Comparison of ENCODE assay signal across 1 cellular context in the genomic region with DNA sequence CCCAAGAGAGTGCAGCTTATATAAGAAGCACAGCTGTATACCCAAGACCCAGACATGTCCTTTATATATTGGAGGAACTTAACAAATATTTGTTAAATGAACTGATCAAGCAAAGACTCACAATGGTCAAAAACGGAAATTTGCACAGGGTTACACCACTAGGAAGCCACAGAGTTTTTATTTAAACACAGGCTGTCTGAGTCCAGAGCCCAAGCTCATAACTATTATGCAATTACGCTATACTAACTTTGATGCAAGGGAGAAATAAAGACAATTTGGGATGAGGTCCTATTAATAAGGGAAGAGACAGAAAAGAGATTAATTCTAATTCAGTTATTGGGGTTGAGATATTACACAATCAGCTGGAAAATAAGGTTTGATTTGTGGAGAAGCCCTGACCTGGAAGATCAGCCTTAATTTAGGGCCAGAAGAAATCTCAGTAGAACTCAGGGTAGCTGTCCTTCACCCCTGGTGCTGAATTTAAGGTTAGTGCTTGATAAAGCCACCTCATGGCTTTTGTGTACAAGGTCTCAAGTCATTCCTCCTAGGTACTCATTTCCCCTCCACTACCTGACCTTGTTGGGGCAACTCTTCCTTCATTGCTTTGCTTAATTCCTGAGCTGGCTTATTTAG.
TF ChIP-seq lines count a peak whose summit lies in the region.

No MANE protein-coding gene starts in this region.

TF ChIP-seq in HepG2, 621 proteins besides CTCF, POLR2A, EP300 and RAD21 (continued from another document and continues in another):
- TF ChIP-seq, protein P1, sequence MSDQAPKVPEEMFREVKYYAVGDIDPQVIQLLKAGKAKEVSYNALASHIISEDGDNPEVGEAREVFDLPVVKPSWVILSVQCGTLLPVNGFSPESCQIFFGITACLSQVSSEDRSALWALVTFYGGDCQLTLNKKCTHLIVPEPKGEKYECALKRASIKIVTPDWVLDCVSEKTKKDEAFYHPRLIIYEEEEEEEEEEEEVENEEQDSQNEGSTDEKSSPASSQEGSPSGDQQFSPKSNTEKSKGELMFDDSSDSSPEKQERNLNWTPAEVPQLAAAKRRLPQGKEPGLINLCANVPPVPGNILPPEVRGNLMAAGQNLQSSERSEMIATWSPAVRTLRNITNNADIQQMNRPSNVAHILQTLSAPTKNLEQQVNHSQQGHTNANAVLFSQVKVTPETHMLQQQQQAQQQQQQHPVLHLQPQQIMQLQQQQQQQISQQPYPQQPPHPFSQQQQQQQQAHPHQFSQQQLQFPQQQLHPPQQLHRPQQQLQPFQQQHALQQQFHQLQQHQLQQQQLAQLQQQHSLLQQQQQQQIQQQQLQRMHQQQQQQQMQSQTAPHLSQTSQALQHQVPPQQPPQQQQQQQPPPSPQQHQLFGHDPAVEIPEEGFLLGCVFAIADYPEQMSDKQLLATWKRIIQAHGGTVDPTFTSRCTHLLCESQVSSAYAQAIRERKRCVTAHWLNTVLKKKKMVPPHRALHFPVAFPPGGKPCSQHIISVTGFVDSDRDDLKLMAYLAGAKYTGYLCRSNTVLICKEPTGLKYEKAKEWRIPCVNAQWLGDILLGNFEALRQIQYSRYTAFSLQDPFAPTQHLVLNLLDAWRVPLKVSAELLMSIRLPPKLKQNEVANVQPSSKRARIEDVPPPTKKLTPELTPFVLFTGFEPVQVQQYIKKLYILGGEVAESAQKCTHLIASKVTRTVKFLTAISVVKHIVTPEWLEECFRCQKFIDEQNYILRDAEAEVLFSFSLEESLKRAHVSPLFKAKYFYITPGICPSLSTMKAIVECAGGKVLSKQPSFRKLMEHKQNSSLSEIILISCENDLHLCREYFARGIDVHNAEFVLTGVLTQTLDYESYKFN (CRISPR knock-in tag; conservative IDR thresholded peaks at IDR 0.05) = peak; percentile 58
- TF ChIP-seq NR2F1 (CRISPR knock-in tag; IDR thresholded peaks at IDR 0.05) = no peak; a peak in 1 of 4 replicates
- TF ChIP-seq PHF21A (CRISPR knock-in tag; IDR thresholded peaks at IDR 0.05) = peak; percentile 46
- no peak for TF ChIP-seq ESRRA (CRISPR knock-in tag; IDR thresholded peaks at IDR 0.05; ENCODE audit: low read depth)
- TF ChIP-seq HMG20A (CRISPR knock-in tag; IDR thresholded peaks at IDR 0.05; ENCODE audit: borderline replicate concordance) = no peak
- 0 out of 2 replicates have a peak, but pooled peaks have one; percentile 41 for TF ChIP-seq KLF6 (CRISPR knock-in tag; IDR thresholded peaks at IDR 0.05)
- TF ChIP-seq, protein P2, sequence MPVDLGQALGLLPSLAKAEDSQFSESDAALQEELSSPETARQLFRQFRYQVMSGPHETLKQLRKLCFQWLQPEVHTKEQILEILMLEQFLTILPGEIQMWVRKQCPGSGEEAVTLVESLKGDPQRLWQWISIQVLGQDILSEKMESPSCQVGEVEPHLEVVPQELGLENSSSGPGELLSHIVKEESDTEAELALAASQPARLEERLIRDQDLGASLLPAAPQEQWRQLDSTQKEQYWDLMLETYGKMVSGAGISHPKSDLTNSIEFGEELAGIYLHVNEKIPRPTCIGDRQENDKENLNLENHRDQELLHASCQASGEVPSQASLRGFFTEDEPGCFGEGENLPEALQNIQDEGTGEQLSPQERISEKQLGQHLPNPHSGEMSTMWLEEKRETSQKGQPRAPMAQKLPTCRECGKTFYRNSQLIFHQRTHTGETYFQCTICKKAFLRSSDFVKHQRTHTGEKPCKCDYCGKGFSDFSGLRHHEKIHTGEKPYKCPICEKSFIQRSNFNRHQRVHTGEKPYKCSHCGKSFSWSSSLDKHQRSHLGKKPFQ (CRISPR knock-in tag; IDR thresholded peaks at IDR 0.05; ENCODE audit: insufficient replicate concordance) = peak; percentile 44
- TF ChIP-seq ETV5 (CRISPR knock-in tag; IDR thresholded peaks at IDR 0.05; ENCODE audit: borderline replicate concordance) = peak; percentile 42; the same call in 1 of the 2 replicates
- TF ChIP-seq, protein P3, sequence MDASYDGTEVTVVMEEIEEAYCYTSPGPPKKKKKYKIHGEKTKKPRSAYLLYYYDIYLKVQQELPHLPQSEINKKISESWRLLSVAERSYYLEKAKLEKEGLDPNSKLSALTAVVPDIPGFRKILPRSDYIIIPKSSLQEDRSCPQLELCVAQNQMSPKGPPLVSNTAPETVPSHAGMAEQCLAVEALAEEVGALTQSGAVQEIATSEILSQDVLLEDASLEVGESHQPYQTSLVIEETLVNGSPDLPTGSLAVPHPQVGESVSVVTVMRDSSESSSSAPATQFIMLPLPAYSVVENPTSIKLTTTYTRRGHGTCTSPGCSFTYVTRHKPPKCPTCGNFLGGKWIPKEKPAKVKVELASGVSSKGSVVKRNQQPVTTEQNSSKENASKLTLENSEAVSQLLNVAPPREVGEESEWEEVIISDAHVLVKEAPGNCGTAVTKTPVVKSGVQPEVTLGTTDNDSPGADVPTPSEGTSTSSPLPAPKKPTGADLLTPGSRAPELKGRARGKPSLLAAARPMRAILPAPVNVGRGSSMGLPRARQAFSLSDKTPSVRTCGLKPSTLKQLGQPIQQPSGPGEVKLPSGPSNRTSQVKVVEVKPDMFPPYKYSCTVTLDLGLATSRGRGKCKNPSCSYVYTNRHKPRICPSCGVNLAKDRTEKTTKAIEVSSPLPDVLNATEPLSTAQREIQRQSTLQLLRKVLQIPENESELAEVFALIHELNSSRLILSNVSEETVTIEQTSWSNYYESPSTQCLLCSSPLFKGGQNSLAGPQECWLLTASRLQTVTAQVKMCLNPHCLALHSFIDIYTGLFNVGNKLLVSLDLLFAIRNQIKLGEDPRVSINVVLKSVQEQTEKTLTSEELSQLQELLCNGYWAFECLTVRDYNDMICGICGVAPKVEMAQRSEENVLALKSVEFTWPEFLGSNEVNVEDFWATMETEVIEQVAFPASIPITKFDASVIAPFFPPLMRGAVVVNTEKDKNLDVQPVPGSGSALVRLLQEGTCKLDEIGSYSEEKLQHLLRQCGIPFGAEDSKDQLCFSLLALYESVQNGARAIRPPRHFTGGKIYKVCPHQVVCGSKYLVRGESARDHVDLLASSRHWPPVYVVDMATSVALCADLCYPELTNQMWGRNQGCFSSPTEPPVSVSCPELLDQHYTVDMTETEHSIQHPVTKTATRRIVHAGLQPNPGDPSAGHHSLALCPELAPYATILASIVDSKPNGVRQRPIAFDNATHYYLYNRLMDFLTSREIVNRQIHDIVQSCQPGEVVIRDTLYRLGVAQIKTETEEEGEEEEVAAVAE (CRISPR knock-in tag; IDR thresholded peaks at IDR 0.05; ENCODE audit: borderline replicate concordance) = 0 out of 2 replicates have a peak, but pooled peaks have one; percentile 26
- no peak for TF ChIP-seq HMGA1 (CRISPR knock-in tag; conservative IDR thresholded peaks at IDR 0.05)
- TF ChIP-seq NFYB (CRISPR knock-in tag; IDR thresholded peaks at IDR 0.05) = no peak
- TF ChIP-seq WIZ (CRISPR knock-in tag; IDR thresholded peaks at IDR 0.05) = peak; percentile 84; the same call in 1 of the 2 replicates
- TF ChIP-seq ZSCAN25 (CRISPR knock-in tag; IDR thresholded peaks at IDR 0.05) = no peak
- TF ChIP-seq TMF1 (CRISPR knock-in tag; IDR thresholded peaks at IDR 0.05; ENCODE audit: low read depth) = no peak
- TF ChIP-seq MAZ (IDR thresholded peaks at IDR 0.05; ENCODE audit: borderline replicate concordance, low read depth, low read length) = no peak
- TF ChIP-seq MAZ (CRISPR knock-in tag; IDR thresholded peaks at IDR 0.05; ENCODE audit: low read depth) = no peak
- TF ChIP-seq, protein P4, sequence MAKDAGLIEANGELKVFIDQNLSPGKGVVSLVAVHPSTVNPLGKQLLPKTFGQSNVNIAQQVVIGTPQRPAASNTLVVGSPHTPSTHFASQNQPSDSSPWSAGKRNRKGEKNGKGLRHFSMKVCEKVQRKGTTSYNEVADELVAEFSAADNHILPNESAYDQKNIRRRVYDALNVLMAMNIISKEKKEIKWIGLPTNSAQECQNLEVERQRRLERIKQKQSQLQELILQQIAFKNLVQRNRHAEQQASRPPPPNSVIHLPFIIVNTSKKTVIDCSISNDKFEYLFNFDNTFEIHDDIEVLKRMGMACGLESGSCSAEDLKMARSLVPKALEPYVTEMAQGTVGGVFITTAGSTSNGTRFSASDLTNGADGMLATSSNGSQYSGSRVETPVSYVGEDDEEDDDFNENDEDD (CRISPR knock-in tag; IDR thresholded peaks at IDR 0.05; ENCODE audit: borderline replicate concordance) = no peak
- TF ChIP-seq FOXP1 (IDR thresholded peaks at IDR 0.05) = no peak
- peak; percentile 11; the same call in 1 of the 2 replicates for TF ChIP-seq FOXP1 (CRISPR knock-in tag; IDR thresholded peaks at IDR 0.05)
- TF ChIP-seq, protein P5, sequence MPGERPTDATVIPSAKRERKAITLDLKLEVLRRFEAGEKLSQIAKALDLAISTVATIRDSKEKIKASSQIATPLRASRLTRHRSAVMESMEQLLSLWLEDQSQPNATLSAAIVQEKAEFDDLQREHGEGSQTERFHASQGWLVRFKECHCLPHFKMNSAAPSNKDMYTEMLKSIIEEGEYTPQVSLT (CRISPR knock-in tag; IDR thresholded peaks at IDR 0.05; ENCODE audit: borderline replicate concordance, low read depth) = no peak
- TF ChIP-seq, protein P6, sequence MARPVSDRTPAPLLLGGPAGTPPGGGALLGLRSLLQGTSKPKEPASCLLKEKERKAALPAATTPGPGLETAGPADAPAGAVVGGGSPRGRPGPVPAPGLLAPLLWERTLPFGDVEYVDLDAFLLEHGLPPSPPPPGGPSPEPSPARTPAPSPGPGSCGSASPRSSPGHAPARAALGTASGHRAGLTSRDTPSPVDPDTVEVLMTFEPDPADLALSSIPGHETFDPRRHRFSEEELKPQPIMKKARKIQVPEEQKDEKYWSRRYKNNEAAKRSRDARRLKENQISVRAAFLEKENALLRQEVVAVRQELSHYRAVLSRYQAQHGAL (CRISPR knock-in tag; IDR thresholded peaks at IDR 0.05; ENCODE audit: not compliant biosample characterization) = no peak
- TF ChIP-seq HIVEP1 (CRISPR knock-in tag; IDR thresholded peaks at IDR 0.05) = no peak
- no peak for TF ChIP-seq LCORL (IDR thresholded peaks at IDR 0.05)
- TF ChIP-seq LCORL (CRISPR knock-in tag; IDR thresholded peaks at IDR 0.05) = 0 out of 2 replicates have a peak, but pooled peaks have one; percentile 8
- TF ChIP-seq BCL6 (CRISPR knock-in tag; IDR thresholded peaks at IDR 0.05) = peak; percentile 87
- TF ChIP-seq ZNF792 (CRISPR knock-in tag; IDR thresholded peaks at IDR 0.05) = 0 out of 2 replicates have a peak, but pooled peaks have one; percentile 36
- TF ChIP-seq, protein P7, sequence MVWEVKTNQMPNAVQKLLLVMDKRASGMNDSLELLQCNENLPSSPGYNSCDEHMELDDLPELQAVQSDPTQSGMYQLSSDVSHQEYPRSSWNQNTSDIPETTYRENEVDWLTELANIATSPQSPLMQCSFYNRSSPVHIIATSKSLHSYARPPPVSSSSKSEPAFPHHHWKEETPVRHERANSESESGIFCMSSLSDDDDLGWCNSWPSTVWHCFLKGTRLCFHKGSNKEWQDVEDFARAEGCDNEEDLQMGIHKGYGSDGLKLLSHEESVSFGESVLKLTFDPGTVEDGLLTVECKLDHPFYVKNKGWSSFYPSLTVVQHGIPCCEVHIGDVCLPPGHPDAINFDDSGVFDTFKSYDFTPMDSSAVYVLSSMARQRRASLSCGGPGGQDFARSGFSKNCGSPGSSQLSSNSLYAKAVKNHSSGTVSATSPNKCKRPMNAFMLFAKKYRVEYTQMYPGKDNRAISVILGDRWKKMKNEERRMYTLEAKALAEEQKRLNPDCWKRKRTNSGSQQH (CRISPR knock-in tag; IDR thresholded peaks at IDR 0.05; ENCODE audit: low read depth) = 0 out of 2 replicates have a peak, but pooled peaks have one; percentile 45
- no peak for TF ChIP-seq ETV6 (CRISPR knock-in tag; conservative IDR thresholded peaks at IDR 0.05)
- TF ChIP-seq, protein P8, sequence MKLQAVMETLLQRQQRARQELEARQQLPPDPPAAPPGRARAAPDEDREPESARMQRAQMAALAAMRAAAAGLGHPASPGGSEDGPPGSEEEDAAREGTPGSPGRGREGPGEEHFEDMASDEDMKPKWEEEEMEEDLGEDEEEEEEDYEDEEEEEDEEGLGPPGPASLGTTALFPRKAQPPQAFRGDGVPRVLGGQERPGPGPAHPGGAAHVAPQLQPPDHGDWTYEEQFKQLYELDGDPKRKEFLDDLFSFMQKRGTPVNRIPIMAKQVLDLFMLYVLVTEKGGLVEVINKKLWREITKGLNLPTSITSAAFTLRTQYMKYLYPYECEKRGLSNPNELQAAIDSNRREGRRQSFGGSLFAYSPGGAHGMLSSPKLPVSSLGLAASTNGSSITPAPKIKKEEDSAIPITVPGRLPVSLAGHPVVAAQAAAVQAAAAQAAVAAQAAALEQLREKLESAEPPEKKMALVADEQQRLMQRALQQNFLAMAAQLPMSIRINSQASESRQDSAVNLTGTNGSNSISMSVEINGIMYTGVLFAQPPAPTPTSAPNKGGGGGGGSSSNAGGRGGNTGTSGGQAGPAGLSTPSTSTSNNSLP (IDR thresholded peaks at IDR 0.05; ENCODE audit: low read depth, low read length) = peak; percentile 73; the same call in 1 of the 2 replicates
- TF ChIP-seq ZNF441 (CRISPR knock-in tag; IDR thresholded peaks at IDR 0.05; ENCODE audit: borderline replicate concordance) = peak; percentile 43; the same call in 1 of the 2 replicates
- TF ChIP-seq CCAR2 (optimal IDR thresholded peaks at IDR 0.05; ENCODE audit: low read depth, low read length) = no peak
- TF ChIP-seq ZNF747 (CRISPR knock-in tag; IDR thresholded peaks at IDR 0.05; ENCODE audit: borderline replicate concordance) = peak; percentile 31; the same call in 1 of the 2 replicates
- TF ChIP-seq, protein P9, sequence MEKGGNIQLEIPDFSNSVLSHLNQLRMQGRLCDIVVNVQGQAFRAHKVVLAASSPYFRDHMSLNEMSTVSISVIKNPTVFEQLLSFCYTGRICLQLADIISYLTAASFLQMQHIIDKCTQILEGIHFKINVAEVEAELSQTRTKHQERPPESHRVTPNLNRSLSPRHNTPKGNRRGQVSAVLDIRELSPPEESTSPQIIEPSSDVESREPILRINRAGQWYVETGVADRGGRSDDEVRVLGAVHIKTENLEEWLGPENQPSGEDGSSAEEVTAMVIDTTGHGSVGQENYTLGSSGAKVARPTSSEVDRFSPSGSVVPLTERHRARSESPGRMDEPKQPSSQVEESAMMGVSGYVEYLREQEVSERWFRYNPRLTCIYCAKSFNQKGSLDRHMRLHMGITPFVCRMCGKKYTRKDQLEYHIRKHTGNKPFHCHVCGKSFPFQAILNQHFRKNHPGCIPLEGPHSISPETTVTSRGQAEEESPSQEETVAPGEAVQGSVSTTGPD (CRISPR knock-in tag; IDR thresholded peaks at IDR 0.05) = no peak
- TF ChIP-seq, protein P10, sequence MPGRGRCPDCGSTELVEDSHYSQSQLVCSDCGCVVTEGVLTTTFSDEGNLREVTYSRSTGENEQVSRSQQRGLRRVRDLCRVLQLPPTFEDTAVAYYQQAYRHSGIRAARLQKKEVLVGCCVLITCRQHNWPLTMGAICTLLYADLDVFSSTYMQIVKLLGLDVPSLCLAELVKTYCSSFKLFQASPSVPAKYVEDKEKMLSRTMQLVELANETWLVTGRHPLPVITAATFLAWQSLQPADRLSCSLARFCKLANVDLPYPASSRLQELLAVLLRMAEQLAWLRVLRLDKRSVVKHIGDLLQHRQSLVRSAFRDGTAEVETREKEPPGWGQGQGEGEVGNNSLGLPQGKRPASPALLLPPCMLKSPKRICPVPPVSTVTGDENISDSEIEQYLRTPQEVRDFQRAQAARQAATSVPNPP (CRISPR knock-in tag; IDR thresholded peaks at IDR 0.05) = 0 out of 2 replicates have a peak, but pooled peaks have one; percentile 46
- TF ChIP-seq, protein P11, sequence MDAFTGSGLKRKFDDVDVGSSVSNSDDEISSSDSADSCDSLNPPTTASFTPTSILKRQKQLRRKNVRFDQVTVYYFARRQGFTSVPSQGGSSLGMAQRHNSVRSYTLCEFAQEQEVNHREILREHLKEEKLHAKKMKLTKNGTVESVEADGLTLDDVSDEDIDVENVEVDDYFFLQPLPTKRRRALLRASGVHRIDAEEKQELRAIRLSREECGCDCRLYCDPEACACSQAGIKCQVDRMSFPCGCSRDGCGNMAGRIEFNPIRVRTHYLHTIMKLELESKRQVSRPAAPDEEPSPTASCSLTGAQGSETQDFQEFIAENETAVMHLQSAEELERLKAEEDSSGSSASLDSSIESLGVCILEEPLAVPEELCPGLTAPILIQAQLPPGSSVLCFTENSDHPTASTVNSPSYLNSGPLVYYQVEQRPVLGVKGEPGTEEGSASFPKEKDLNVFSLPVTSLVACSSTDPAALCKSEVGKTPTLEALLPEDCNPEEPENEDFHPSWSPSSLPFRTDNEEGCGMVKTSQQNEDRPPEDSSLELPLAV (CRISPR knock-in tag; conservative IDR thresholded peaks at IDR 0.05; ENCODE audit: low read depth) = no peak
